In the genomic region with DNA sequence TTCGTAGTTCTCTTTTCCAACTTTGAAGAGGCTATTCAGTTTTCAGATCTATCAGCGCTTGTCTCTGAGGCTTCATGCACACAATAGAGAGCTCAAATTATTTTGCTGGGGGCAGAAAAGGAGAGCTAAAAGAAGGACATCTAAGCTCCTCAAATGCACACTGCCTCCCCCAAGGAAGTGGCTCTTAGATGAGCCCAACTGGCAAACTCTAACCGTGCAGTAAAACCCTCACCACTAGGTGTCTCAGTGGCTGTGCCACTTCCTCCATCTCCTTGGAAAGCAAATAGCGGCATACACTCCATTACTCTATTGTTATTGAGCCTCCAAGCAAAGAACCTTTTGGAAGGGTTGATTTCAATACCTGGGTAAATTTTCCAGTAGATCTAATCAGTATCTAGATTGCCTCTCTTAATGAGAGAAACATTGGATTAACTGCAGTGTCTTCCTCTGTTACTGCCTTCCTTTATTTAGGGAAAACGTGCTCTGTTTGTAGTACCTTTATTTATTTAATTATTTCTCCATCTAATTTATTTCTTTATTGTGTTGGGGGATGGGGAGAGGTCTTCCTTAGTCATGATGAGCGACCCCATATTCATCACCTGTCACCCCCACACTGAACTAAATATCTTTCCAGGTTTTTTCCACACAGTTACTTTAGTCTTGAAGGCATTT, we compare ENCODE assay signal across 1 cellular context.
A peak's percentile ranks its signal among the peaks of the same experiment; 100 is the strongest.
TF ChIP-seq lines count a peak whose summit lies in the region.

No MANE protein-coding gene starts in this region.

TF ChIP-seq in HEK293, 187 proteins besides CTCF, POLR2A, EP300 and RAD21 (continued from another document and continues in another):
- no peak for TF ChIP-seq ZNF157 (tag by site-specific recombination; IDR thresholded peaks at IDR 0.05)
- TF ChIP-seq HOXA7 (CRISPR knock-in tag; IDR thresholded peaks at IDR 0.05; ENCODE audit: borderline replicate concordance) = no peak
- TF ChIP-seq ZNF660 (tag by site-specific recombination; IDR thresholded peaks at IDR 0.05) = peak; percentile 89
- TF ChIP-seq ZNF214 (tag by site-specific recombination; IDR thresholded peaks at IDR 0.05; ENCODE audit: borderline replicate concordance) = no peak
- TF ChIP-seq GLI4 (tag by site-specific recombination; IDR thresholded peaks at IDR 0.05) = no peak
- TF ChIP-seq MYNN (tag by site-specific recombination; IDR thresholded peaks at IDR 0.05; ENCODE audit: borderline replicate concordance) = no peak
- TF ChIP-seq, protein P1, sequence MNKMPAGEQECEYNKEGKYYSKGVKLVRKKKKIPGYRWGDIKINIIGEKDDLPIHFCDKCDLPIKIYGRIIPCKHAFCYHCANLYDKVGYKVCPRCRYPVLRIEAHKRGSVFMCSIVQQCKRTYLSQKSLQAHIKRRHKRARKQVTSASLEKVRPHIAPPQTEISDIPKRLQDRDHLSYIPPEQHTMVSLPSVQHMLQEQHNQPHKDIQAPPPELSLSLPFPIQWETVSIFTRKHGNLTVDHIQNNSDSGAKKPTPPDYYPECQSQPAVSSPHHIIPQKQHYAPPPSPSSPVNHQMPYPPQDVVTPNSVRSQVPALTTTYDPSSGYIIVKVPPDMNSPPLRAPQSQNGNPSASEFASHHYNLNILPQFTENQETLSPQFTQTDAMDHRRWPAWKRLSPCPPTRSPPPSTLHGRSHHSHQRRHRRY (tag by site-specific recombination; IDR thresholded peaks at IDR 0.05) = no peak
- TF ChIP-seq ZNF350 (tag by site-specific recombination; IDR thresholded peaks at IDR 0.05) = no peak
- TF ChIP-seq ZNF664 (tag by site-specific recombination; IDR thresholded peaks at IDR 0.05) = peak; percentile 48
- TF ChIP-seq ZNF623 (tag by site-specific recombination; IDR thresholded peaks at IDR 0.05) = no peak
- TF ChIP-seq, protein P2, sequence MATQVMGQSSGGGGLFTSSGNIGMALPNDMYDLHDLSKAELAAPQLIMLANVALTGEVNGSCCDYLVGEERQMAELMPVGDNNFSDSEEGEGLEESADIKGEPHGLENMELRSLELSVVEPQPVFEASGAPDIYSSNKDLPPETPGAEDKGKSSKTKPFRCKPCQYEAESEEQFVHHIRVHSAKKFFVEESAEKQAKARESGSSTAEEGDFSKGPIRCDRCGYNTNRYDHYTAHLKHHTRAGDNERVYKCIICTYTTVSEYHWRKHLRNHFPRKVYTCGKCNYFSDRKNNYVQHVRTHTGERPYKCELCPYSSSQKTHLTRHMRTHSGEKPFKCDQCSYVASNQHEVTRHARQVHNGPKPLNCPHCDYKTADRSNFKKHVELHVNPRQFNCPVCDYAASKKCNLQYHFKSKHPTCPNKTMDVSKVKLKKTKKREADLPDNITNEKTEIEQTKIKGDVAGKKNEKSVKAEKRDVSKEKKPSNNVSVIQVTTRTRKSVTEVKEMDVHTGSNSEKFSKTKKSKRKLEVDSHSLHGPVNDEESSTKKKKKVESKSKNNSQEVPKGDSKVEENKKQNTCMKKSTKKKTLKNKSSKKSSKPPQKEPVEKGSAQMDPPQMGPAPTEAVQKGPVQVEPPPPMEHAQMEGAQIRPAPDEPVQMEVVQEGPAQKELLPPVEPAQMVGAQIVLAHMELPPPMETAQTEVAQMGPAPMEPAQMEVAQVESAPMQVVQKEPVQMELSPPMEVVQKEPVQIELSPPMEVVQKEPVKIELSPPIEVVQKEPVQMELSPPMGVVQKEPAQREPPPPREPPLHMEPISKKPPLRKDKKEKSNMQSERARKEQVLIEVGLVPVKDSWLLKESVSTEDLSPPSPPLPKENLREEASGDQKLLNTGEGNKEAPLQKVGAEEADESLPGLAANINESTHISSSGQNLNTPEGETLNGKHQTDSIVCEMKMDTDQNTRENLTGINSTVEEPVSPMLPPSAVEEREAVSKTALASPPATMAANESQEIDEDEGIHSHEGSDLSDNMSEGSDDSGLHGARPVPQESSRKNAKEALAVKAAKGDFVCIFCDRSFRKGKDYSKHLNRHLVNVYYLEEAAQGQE (tag by site-specific recombination; IDR thresholded peaks at IDR 0.05) = no peak
- no peak for TF ChIP-seq MZF1 (tag by site-specific recombination; IDR thresholded peaks at IDR 0.05; ENCODE audit: borderline replicate concordance)
- no peak for TF ChIP-seq ZNF140 (tag by site-specific recombination; IDR thresholded peaks at IDR 0.05)
- no peak for TF ChIP-seq ZNF830 (tag by site-specific recombination; IDR thresholded peaks at IDR 0.05; ENCODE audit: low read depth)
- 0 out of 2 replicates have a peak, but pooled peaks have one; percentile 17 for TF ChIP-seq ZNF518A (tag by site-specific recombination; conservative IDR thresholded peaks at IDR 0.05; ENCODE audit: low read depth)
- no peak for TF ChIP-seq ZFP69B (tag by site-specific recombination; IDR thresholded peaks at IDR 0.05)
- TF ChIP-seq, protein P3, sequence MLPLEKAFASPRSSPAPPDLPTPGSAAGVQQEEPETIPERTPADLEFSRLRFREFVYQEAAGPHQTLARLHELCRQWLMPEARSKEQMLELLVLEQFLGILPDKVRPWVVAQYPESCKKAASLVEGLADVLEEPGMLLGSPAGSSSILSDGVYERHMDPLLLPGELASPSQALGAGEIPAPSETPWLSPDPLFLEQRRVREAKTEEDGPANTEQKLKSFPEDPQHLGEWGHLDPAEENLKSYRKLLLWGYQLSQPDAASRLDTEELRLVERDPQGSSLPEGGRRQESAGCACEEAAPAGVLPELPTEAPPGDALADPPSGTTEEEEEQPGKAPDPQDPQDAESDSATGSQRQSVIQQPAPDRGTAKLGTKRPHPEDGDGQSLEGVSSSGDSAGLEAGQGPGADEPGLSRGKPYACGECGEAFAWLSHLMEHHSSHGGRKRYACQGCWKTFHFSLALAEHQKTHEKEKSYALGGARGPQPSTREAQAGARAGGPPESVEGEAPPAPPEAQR (tag by site-specific recombination; IDR thresholded peaks at IDR 0.05) = no peak
- TF ChIP-seq ZNF791 (tag by site-specific recombination; IDR thresholded peaks at IDR 0.05) = no peak
- no peak for TF ChIP-seq SP2 (tag by site-specific recombination; IDR thresholded peaks at IDR 0.05)
- no peak for TF ChIP-seq ZNF16 (tag by site-specific recombination; IDR thresholded peaks at IDR 0.05; ENCODE audit: low read depth)
- TF ChIP-seq, protein P4, sequence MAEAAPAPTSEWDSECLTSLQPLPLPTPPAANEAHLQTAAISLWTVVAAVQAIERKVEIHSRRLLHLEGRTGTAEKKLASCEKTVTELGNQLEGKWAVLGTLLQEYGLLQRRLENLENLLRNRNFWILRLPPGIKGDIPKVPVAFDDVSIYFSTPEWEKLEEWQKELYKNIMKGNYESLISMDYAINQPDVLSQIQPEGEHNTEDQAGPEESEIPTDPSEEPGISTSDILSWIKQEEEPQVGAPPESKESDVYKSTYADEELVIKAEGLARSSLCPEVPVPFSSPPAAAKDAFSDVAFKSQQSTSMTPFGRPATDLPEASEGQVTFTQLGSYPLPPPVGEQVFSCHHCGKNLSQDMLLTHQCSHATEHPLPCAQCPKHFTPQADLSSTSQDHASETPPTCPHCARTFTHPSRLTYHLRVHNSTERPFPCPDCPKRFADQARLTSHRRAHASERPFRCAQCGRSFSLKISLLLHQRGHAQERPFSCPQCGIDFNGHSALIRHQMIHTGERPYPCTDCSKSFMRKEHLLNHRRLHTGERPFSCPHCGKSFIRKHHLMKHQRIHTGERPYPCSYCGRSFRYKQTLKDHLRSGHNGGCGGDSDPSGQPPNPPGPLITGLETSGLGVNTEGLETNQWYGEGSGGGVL (tag by site-specific recombination; IDR thresholded peaks at IDR 0.05) = no peak
- TF ChIP-seq ZNF341 (tag by site-specific recombination; IDR thresholded peaks at IDR 0.05; ENCODE audit: low read depth) = 0 out of 2 replicates have a peak, but pooled peaks have one; percentile 9
- TF ChIP-seq, protein P5, sequence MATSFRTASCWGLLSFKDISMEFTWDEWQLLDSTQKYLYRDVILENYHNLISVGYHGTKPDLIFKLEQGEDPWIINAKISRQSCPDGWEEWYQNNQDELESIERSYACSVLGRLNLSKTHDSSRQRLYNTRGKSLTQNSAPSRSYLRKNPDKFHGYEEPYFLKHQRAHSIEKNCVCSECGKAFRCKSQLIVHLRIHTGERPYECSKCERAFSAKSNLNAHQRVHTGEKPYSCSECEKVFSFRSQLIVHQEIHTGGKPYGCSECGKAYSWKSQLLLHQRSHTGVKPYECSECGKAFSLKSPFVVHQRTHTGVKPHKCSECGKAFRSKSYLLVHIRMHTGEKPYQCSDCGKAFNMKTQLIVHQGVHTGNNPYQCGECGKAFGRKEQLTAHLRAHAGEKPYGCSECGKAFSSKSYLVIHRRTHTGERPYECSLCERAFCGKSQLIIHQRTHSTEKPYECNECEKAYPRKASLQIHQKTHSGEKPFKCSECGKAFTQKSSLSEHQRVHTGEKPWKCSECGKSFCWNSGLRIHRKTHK (tag by site-specific recombination; IDR thresholded peaks at IDR 0.05) = no peak
- no peak for TF ChIP-seq ZNF169 (tag by site-specific recombination; IDR thresholded peaks at IDR 0.05)
- TF ChIP-seq ZBTB48 (tag by site-specific recombination; IDR thresholded peaks at IDR 0.05) = no peak
- TF ChIP-seq, protein P6, sequence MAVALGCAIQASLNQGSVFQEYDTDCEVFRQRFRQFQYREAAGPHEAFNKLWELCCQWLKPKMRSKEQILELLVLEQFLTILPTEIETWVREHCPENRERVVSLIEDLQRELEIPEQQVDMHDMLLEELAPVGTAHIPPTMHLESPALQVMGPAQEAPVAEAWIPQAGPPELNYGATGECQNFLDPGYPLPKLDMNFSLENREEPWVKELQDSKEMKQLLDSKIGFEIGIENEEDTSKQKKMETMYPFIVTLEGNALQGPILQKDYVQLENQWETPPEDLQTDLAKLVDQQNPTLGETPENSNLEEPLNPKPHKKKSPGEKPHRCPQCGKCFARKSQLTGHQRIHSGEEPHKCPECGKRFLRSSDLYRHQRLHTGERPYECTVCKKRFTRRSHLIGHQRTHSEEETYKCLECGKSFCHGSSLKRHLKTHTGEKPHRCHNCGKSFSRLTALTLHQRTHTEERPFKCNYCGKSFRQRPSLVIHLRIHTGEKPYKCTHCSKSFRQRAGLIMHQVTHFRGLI (tag by site-specific recombination; IDR thresholded peaks at IDR 0.05) = peak; percentile 86
- TF ChIP-seq ZSCAN16 (tag by site-specific recombination; IDR thresholded peaks at IDR 0.05) = no peak
- no peak for TF ChIP-seq ZNF677 (tag by site-specific recombination; IDR thresholded peaks at IDR 0.05)
- TF ChIP-seq HIC1 (tag by site-specific recombination; IDR thresholded peaks at IDR 0.05) = no peak
- no peak for TF ChIP-seq ZNF792 (tag by site-specific recombination; IDR thresholded peaks at IDR 0.05)
- no peak for TF ChIP-seq ZNF624 (tag by site-specific recombination; IDR thresholded peaks at IDR 0.05)
- 0 out of 2 replicates have a peak, but pooled peaks have one; percentile 22 for TF ChIP-seq ZNF558 (tag by site-specific recombination; IDR thresholded peaks at IDR 0.05)
- TF ChIP-seq ZNF366 (tag by site-specific recombination; conservative IDR thresholded peaks at IDR 0.05) = peak; percentile 48; the same call in 1 of the 2 replicates
